33 cellular contexts compared by ENCODE assay signal in the genomic region with DNA sequence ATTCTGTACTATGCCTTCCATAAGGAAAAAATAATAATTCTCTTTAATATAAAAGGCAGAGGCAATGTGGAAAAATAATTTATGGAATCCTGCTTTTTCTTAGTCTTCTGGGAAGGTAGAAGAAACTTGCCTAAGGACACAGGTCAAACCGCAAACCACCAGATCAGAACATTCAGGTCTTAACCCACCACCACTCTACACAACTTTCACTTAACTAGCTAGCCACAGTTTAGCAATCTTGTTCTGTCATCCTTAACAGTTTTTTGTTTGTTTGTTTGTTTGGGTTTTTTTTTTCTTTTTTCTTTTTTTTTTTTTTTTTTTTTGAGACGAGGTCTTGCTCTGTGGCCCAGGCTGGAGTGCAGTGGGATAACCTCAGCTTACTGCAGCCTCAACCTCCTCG.
"Had no signal": no experiment of that assay in that cellular context is flagged by ENCODE, and none has a peak within 500 bp of the region (broad histone marks: within the 10 kb centered on the region; RNA-seq: fewer than 3 reads in every experiment).

No MANE protein-coding gene starts in this region.

- H3K4me3 Mint-ChIP-seq: naive B cell; naive thymus-derived CD8-positive, alpha-beta T cell; natural killer cell treated with Interleukin-12 subunit alpha and Interleukin-12 subunit beta and Interleukin-15 and Interleukin-18, amount 100 ng/mL, for 72 hours; nephron progenitor cell; neural crest cell; stimulated activated memory B cell treated with anti-CD40 and anti-IgM and Interleukin-4, amounts not matched to agents 10 μg/mL and 1 μg/mL and 100 μg/mL, for 72 hours; stimulated activated naive CD8-positive, alpha-beta T cell treated with anti-CD3 and anti-CD28 coated beads, Interleukin-15, amount 100 ng/mL, for 72 hours; type B pancreatic cell had no signal

- DNase-seq: naive B cell; naive thymus-derived CD8-positive, alpha-beta T cell; nephron progenitor cell; nucleus accumbens; ovary; posterior cingulate gyrus; right cardiac atrium; right lobe of liver; sigmoid colon; small intestine; spleen; stimulated activated CD4-positive, alpha-beta T cell treated with anti-CD3 and anti-CD28 coated beads, Interleukin-12 subunit alpha, Interleukin-12 subunit beta, amount 100 ng/mL, for 4 hours; stimulated activated CD4-positive, alpha-beta T cell treated with anti-CD3 and anti-CD28 coated beads, Interleukin-1b, Interleukin-23, amount 100 ng/mL, for 48 hours; stimulated activated CD4-positive, alpha-beta T cell treated with anti-CD3 and anti-CD28 coated beads, Interleukin-4, amount 100 ng/mL, for 1 hour; stimulated activated CD4-positive, alpha-beta T cell treated with anti-CD3 and anti-CD28 coated beads, Interleukin-4, amount 100 ng/mL, for 4 hours; stimulated activated CD8-positive, alpha-beta memory T cell treated with anti-CD3 and anti-CD28 coated beads, Interleukin-4, amount 100 ng/mL, for 48 hours; stimulated activated naive CD4-positive, alpha-beta T cell; stimulated activated naive CD8-positive, alpha-beta T cell treated with anti-CD3 and anti-CD28 coated beads, Interleukin-15, amount 100 ng/mL, for 72 hours; stimulated activated naive CD8-positive, alpha-beta T cell treated with anti-CD3 and anti-CD28 coated beads, Interleukin-15, Interleukin-2, amounts not matched to agents 100 U/mL and 50 U/mL, for 24 hours; substantia nigra; testis; tibial artery; transverse colon; upper lobe of right lung; uterus had no signal

- H3K4me3 ChIP-seq: ovary, right lobe of liver, sigmoid colon, spleen, suprapubic skin, testis, tibial artery, transverse colon, upper lobe of right lung, uterus had no signal

- H3K36me3 ChIP-seq: neutrophil, ovary, right lobe of liver, sigmoid colon, suprapubic skin, transverse colon, upper lobe of right lung, uterus had no signal

- H3K36me3 Mint-ChIP-seq: natural killer cell treated with Interleukin-12 subunit alpha and Interleukin-12 subunit beta and Interleukin-15 and Interleukin-18, amount 100 ng/mL, for 72 hours had no signal

- H3K27ac ChIP-seq: neutrophil, ovary, parathyroid adenoma, right lobe of liver, sigmoid colon, spleen, suprapubic skin, testis, tibial artery, transverse colon, upper lobe of right lung, uterus had no signal

- H3K9ac ChIP-seq: parathyroid adenoma had no signal

- H3K27ac Mint-ChIP-seq: naive B cell; naive thymus-derived CD8-positive, alpha-beta T cell; natural killer cell treated with Interleukin-12 subunit alpha and Interleukin-12 subunit beta and Interleukin-15 and Interleukin-18, amount 100 ng/mL, for 72 hours; nephron progenitor cell; stimulated activated memory B cell treated with anti-CD40 and anti-IgM and Interleukin-4, amounts not matched to agents 10 μg/mL and 1 μg/mL and 100 μg/mL, for 72 hours; type B pancreatic cell had no signal

- H3K4me1 ChIP-seq: spleen, testis, transverse colon, uterus had no signal

- H3K27me3 Mint-ChIP-seq: naive B cell; naive thymus-derived CD8-positive, alpha-beta T cell; natural killer cell treated with Interleukin-12 subunit alpha and Interleukin-12 subunit beta and Interleukin-15 and Interleukin-18, amount 100 ng/mL, for 72 hours; progenitor cell of endocrine pancreas; stimulated activated memory B cell treated with anti-CD40 and anti-IgM and Interleukin-4, amounts not matched to agents 10 μg/mL and 1 μg/mL and 100 μg/mL, for 72 hours; stimulated activated naive CD8-positive, alpha-beta T cell treated with anti-CD3 and anti-CD28 coated beads, Interleukin-15, amount 100 ng/mL, for 72 hours; type B pancreatic cell had no signal

- H3K9me3 Mint-ChIP-seq: naive B cell; naive thymus-derived CD8-positive, alpha-beta T cell; natural killer cell treated with Interleukin-12 subunit alpha and Interleukin-12 subunit beta and Interleukin-15 and Interleukin-18, amount 100 ng/mL, for 72 hours; nephron progenitor cell; neural crest cell; stimulated activated memory B cell treated with anti-CD40 and anti-IgM and Interleukin-4, amounts not matched to agents 10 μg/mL and 1 μg/mL and 100 μg/mL, for 72 hours; stimulated activated naive CD8-positive, alpha-beta T cell treated with anti-CD3 and anti-CD28 coated beads, Interleukin-15, amount 100 ng/mL, for 72 hours had no signal

- H3K79me2 ChIP-seq: parathyroid adenoma had no signal

- ATAC-seq: naive thymus-derived CD8-positive, alpha-beta T cell; natural killer cell treated with Interleukin-12 subunit alpha and Interleukin-12 subunit beta and Interleukin-15 and Interleukin-18, amount 100 ng/mL, for 72 hours; right cardiac atrium; right lobe of liver; stimulated activated memory B cell treated with anti-CD40 and anti-IgM and Interleukin-4, amounts not matched to agents 10 μg/mL and 1 μg/mL and 100 μg/mL, for 72 hours; stimulated activated naive CD8-positive, alpha-beta T cell treated with anti-CD3 and anti-CD28 coated beads, Interleukin-15, amount 100 ng/mL, for 72 hours; stimulated activated naive CD8-positive, alpha-beta T cell treated with anti-CD3 and anti-CD28 coated beads, Interleukin-15, Interleukin-2, amounts not matched to agents 100 U/mL and 50 U/mL, for 24 hours; upper lobe of right lung had no signal

- H3K27me3 ChIP-seq: neutrophil, ovary, right lobe of liver, sigmoid colon, spleen, suprapubic skin, testis, tibial artery, transverse colon, upper lobe of right lung, uterus had no signal

- H3K4me1 Mint-ChIP-seq: naive B cell, neural crest cell had no signal

- H2AFZ ChIP-seq: parathyroid adenoma had no signal

- H3K9me3 ChIP-seq: neutrophil, ovary, right lobe of liver, sigmoid colon, spleen, suprapubic skin, testis, tibial artery, transverse colon, upper lobe of right lung, uterus had no signal
